In the genomic region with DNA sequence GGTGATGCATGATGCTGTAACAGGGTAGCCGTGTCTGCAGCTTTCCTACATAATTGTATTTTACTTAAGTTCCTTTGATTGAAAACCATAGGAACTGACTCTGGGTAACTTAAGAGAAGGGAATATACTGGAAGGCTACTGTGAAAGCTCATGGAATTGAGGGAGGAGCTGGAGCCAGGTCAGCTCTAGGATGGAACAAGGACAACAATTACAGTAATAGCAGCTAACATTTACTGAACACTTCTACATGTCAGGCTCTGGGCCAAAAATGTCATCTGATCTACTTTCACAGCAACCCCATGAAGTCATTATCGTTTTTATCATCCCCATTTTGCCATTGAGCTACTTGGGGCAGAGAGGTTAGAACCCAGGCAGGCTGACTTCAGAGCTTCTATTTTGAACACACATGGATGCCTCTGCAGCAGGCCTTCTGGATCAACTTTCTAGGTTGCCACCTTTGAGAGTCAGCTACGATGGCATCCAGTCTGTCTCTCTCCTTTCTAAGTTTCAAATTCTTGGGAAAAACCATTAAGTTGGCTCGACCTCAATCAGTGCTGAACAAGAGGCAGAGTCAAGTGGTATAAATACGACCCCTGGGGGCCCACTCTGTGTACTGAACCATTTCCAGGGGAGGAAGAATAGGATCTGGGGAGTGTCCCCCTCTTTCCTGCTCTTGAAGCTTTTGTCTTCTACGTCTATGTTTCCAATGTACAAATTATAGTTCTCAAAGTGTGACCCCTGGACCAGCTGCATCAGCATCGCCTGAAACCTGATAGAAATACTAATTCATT, we compare ENCODE assay signal across 1 cellular context.
TF ChIP-seq lines count a peak whose summit lies in the region.

No MANE protein-coding gene starts in this region.

TF ChIP-seq in H1, 55 proteins besides CTCF, POLR2A, EP300 and RAD21:
- TF ChIP-seq ATF3 (IDR thresholded peaks at IDR 0.05; ENCODE audit: insufficient read depth, low read depth, low read length) (no peak), JUN (IDR thresholded peaks at IDR 0.05; ENCODE audit: low read depth, low read length) (no peak), ATF2 (IDR thresholded peaks at IDR 0.05; ENCODE audit: low read length) (no peak), YY1 (IDR thresholded peaks at IDR 0.05; ENCODE audit: low read depth, low read length) (no peak), SP4 (IDR thresholded peaks at IDR 0.05; ENCODE audit: low read length) (no peak), BACH1 (IDR thresholded peaks at IDR 0.05; ENCODE audit: low read length) (no peak), CBX5 (IDR thresholded peaks at IDR 0.05; ENCODE audit: low read depth, low read length) (no peak), SIRT6 (IDR thresholded peaks at IDR 0.05; ENCODE audit: low read length) (no peak), KDM1A (IDR thresholded peaks at IDR 0.05; ENCODE audit: borderline replicate concordance, low read length) (no peak), POLR2AphosphoS5 (IDR thresholded peaks at IDR 0.05; ENCODE audit: low read depth, low read length) (no peak), SRF (IDR thresholded peaks at IDR 0.05; ENCODE audit: low read depth, low read length) (no peak), POU5F1 (IDR thresholded peaks at IDR 0.05; ENCODE audit: low read depth, low read length) (no peak), HDAC6 (IDR thresholded peaks at IDR 0.05; ENCODE audit: low read depth, low read length) (no peak), USF2 (IDR thresholded peaks at IDR 0.05; ENCODE audit: low read length) (no peak), SUZ12 (IDR thresholded peaks at IDR 0.05; ENCODE audit: low read length) (no peak), CTBP2 (IDR thresholded peaks at IDR 0.05; ENCODE audit: borderline replicate concordance, insufficient read depth, insufficient read length, low read length) (no peak), SP2 (IDR thresholded peaks at IDR 0.05; ENCODE audit: low read length) (no peak), ZNF274 (IDR thresholded peaks at IDR 0.05; ENCODE audit: borderline replicate concordance, extremely low read depth, low read length) (no peak)
